ENCODE assay signal across 8 cellular contexts in the genomic region with DNA sequence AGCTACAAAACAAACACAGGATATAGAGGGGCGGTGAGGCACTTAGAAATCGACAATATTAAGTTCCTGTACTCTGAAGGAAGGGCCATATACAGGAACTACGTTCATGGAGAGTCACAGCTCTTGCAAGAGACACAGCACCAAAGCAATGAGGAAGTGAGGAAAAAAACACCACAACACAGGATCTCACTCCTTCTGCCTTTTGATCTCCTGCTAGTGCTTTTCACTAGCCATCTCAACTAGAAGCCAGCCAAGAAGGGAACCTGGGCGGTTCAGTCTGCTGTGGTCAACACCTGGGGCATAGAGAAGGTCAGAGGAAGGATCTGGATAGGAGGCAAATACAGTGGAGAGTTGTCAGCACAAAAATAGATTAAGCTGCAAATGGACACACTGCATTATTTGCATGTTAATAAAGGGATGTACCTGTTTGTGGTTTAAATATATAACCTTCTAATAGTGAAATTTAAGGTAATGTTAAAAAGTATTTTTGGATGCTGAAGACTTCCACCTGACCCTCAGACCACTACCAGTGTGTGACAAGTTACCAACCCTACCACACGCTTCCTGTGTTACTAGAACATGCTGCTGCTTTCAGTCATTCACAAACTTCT.
A peak's percentile ranks its signal among the peaks of the same experiment; 100 is the strongest.
DNase-seq lines count a peak whose midpoint lies in the region; ATAC-seq and TF ChIP-seq lines count a peak whose summit lies in the region.

No MANE protein-coding gene starts in this region.

- H3K27me3 ChIP-seq in OCI-LY3 (ENCODE audit: low read depth, low read length) = no peaks in the 10 kb centered on the region

- no peak overlapping the region; the same call in 1 of the 2 replicates for H3K9ac ChIP-seq in OCI-LY3 (ENCODE audit: low read length)

- H3K4me3 ChIP-seq in OCI-LY3 (ENCODE audit: low read length) = peak overlapping the region; percentile 25; the same call in 1 of the 2 replicates

- H2AFZ ChIP-seq in OCI-LY3 (ENCODE audit: low read depth, low read length) = peak overlapping the region; percentile 93

- H3K4me2 ChIP-seq in OCI-LY3 (ENCODE audit: low read length) = peak overlapping the region; percentile 66

- H3K36me3 ChIP-seq in OCI-LY3 (replicated peaks; ENCODE audit: low read depth, low read length) = no peaks in the 10 kb centered on the region

- DNase-seq in activated CD8-positive, alpha-beta memory T cell treated with anti-CD3 and anti-CD28 coated beads, Interleukin-2, amount 50 U/mL, for 48 hours = peak; percentile 59
- DNase-seq in activated CD8-positive, alpha-beta memory T cell treated with anti-CD3 and anti-CD28 coated beads, Interleukin-2, amount 50 U/mL, for 4 hours = no peak
- DNase-seq in NCI-H748 (lab: John Stamatoyannopoulos, UW; ENCODE audit: unreplicated experiment) (no peak), HCEC 1CT (no peak), DMS153 (lab: John Stamatoyannopoulos, UW) (no peak)

- no peaks in the 10 kb centered on the region for H4K20me1 ChIP-seq in OCI-LY3 (ENCODE audit: insufficient read depth, low read length)

- H3K4me1 ChIP-seq in OCI-LY3 (ENCODE audit: low read length) = peaks cover 13% of the 10 kb centered on the region

- peak; percentile 85 for ATAC-seq in HG02870 (IDR thresholded peaks at IDR 0.05; ENCODE audit: unreplicated experiment)
- peak; percentile 74 for ATAC-seq in esophagus mucosa

- no peaks in the 10 kb centered on the region for H3K79me2 ChIP-seq in OCI-LY3 (ENCODE audit: low read length)

- H3K27ac ChIP-seq in OCI-LY3 (ENCODE audit: low read length) = no peak overlapping the region

- TF ChIP-seq CTCF in OCI-LY3 (IDR thresholded peaks at IDR 0.05; ENCODE audit: low read depth, low read length) = no peak

- no peaks in the 10 kb centered on the region for H3K9me3 ChIP-seq in OCI-LY3 (ENCODE audit: insufficient read depth, low read length)
